ENCODE assay signal across 2 cellular contexts in genomic region chr4:177290780-177291179, GRCh38.
TF ChIP-seq lines count a peak whose summit lies in the region.

No MANE protein-coding gene starts in this region.

TF ChIP-seq in HEK293, 187 proteins besides CTCF, POLR2A, EP300 and RAD21:
- no peak for TF ChIP-seq ZNF518A (tag by site-specific recombination; conservative IDR thresholded peaks at IDR 0.05; ENCODE audit: low read depth)
- TF ChIP-seq ATF2 (tag by site-specific recombination; IDR thresholded peaks at IDR 0.05; ENCODE audit: low read depth) = peak; percentile 50; the same call in 1 of the 2 replicates

TF ChIP-seq in K562, 482 proteins besides CTCF, POLR2A, EP300 and RAD21:
- no peak for TF ChIP-seq PRDM10 (IDR thresholded peaks at IDR 0.05; ENCODE audit: partially characterized antibody)
- no peak for TF ChIP-seq XRCC3 (IDR thresholded peaks at IDR 0.05)
- no peak for TF ChIP-seq THAP12 (CRISPR knock-in tag; IDR thresholded peaks at IDR 0.05)
- no peak for TF ChIP-seq NFE2 (IDR thresholded peaks at IDR 0.05; ENCODE audit: low read depth)
- TF ChIP-seq HEY1 (CRISPR knock-in tag; IDR thresholded peaks at IDR 0.05; ENCODE audit: borderline replicate concordance) = no peak
- TF ChIP-seq KLF10 (CRISPR knock-in tag; IDR thresholded peaks at IDR 0.05) = no peak
- no peak for TF ChIP-seq HOXB6 (CRISPR knock-in tag; IDR thresholded peaks at IDR 0.05; ENCODE audit: borderline replicate concordance)
- TF ChIP-seq SLC30A9 (CRISPR knock-in tag; IDR thresholded peaks at IDR 0.05) = no peak
- TF ChIP-seq ZNF780A (CRISPR knock-in tag; IDR thresholded peaks at IDR 0.05) = no peak
- TF ChIP-seq TCF15 (CRISPR knock-in tag; IDR thresholded peaks at IDR 0.05) = no peak
- TF ChIP-seq ZNF354B (CRISPR knock-in tag; IDR thresholded peaks at IDR 0.05) = no peak
- TF ChIP-seq XRCC4 (IDR thresholded peaks at IDR 0.05; ENCODE audit: extremely low read depth, insufficient read depth, insufficient read length) = no peak
- no peak for TF ChIP-seq SNAPC5 (CRISPR knock-in tag; IDR thresholded peaks at IDR 0.05)
TF ChIP-seq in K562: peak in this region for 0.
